In genomic region chr9:35258665-35259474, GRCh38 we compare ENCODE assay signal across 1 cellular context.
TF ChIP-seq lines count a peak whose summit lies in the region.

No MANE protein-coding gene starts in this region.

TF ChIP-seq in K562, 482 proteins besides CTCF, POLR2A, EP300 and RAD21 (continued from another document):
- TF ChIP-seq STAT6 (CRISPR knock-in tag; IDR thresholded peaks at IDR 0.05) (no peak), PRDM10 (IDR thresholded peaks at IDR 0.05; ENCODE audit: partially characterized antibody) (peak; percentile 33), ZNF140 (CRISPR knock-in tag; IDR thresholded peaks at IDR 0.05) (no peak), SP2 (IDR thresholded peaks at IDR 0.05; ENCODE audit: extremely low read depth, low read depth, low read length, poor library complexity, severe bottlenecking) (no peak)
